Comparison of ENCODE assay signal across 11 cellular contexts in the genomic region with DNA sequence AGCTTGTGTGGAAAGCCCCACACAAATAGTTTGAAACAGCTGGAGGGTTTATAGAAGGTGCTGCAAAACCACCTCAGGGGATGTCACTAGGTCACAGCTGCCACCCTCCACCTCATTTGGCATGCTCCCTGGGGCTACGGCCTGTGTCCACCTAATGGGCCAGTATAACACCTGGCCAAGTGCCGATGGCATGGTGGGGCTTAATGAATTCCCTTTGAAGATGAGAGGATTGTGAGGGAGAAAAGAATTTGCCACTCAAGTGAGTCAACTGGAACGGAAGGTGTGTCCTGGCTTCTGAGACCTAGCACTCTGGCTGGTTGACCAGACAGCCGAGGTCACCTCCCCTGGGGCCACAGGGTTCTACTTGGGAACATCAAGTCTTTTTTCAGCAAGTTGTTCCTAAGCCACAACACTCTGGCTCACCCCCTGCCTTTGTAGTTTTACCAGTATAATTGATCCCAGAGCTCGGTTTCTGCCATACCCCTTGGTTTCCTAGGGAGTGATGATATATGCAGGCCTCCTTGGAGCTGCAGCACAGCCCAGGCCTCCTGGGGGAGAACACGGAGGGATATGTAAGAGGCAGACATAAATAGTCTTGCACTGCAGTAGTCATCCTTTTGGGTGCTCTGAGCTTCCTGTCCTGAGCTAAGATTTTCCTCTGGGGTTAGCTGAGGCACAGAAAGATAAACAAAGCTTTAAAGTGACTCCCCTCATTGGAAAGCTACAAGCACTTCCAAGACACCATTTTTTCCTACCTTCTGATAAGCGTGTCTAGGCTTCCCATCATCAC.
DNase-seq lines count a peak whose midpoint lies in the region; ATAC-seq lines count a peak whose summit lies in the region.
"Had no signal": no experiment of that assay in that cellular context is flagged by ENCODE, and none has a peak within 500 bp of the region (broad histone marks: within the 10 kb centered on the region; RNA-seq: fewer than 3 reads in every experiment).

No MANE protein-coding gene starts in this region.

- no peaks in the 10 kb centered on the region for H3K27me3 Mint-ChIP-seq in activated T-cell treated with anti-CD3 and anti-CD28 coated beads, Interleukin-2, amount 50 U/mL, for 4 hours (ENCODE audit: low read depth)

- peaks cover 8% of the 10 kb centered on the region for H3K9me3 Mint-ChIP-seq in activated T-cell treated with anti-CD3 and anti-CD28 coated beads, Interleukin-2, amount 50 U/mL, for 4 hours

- peaks cover 68% of the 10 kb centered on the region for H3K4me1 Mint-ChIP-seq in activated T-cell treated with anti-CD3 and anti-CD28 coated beads, Interleukin-2, amount 50 U/mL, for 4 hours (ENCODE audit: low read depth)

- no peak for DNase-seq in activated T-cell treated with anti-CD3 and anti-CD28 coated beads, Interleukin-2, amount 50 U/mL, for 4 hours
- no peak for DNase-seq in activated T-cell treated with anti-CD3 and anti-CD28 coated beads, Interleukin-2, amount 50 U/mL, for 1 hour
- peak; percentile 44 for DNase-seq in activated CD4-positive, CD25-positive, alpha-beta regulatory T cell treated with anti-CD3 and anti-CD28 coated beads, Interleukin-2, amount 50 U/mL, for 72 hours
- DNase-seq in left ventricle myocardium superior, result peak; percentile 49
- DNase-seq in stromal cell of bone marrow (ENCODE audit: low read depth), result peak; percentile 24
- no peak for DNase-seq in NCI-H510A treated with DMSO at 0.1 percent for 48 hours (lab: John Stamatoyannopoulos, UW)
- DNase-seq in cerebellum (ENCODE audit: low spot score), result no peak
- DNase-seq: left colon, sigmoid colon, stomach had no signal

- peak overlapping the region; percentile 67 for H3K4me3 Mint-ChIP-seq in activated T-cell treated with anti-CD3 and anti-CD28 coated beads, Interleukin-2, amount 50 U/mL, for 4 hours

- intact Hi-C loops in left ventricle myocardium superior (cut with micrococcal nuclease), result no loop called here

- peaks cover 3% of the 10 kb centered on the region for H3K36me3 Mint-ChIP-seq in activated T-cell treated with anti-CD3 and anti-CD28 coated beads, Interleukin-2, amount 50 U/mL, for 4 hours (ENCODE audit: insufficient read depth)

- peak; percentile 49 to 59 for ATAC-seq in activated T-cell treated with anti-CD3 and anti-CD28 coated beads, Interleukin-2, amount 50 U/mL, for 4 hours
- ATAC-seq in left ventricle myocardium superior, result peak; percentile 39
- no peak for ATAC-seq in GM19395 (IDR thresholded peaks at IDR 0.05; ENCODE audit: unreplicated experiment)
- ATAC-seq: left colon had no signal

Comparison
In these comparisons a context has a peak if more than half of its experiments do, and no peak if none do; other contexts are left out.
1. DNase-seq: peak in activated CD4-positive, CD25-positive, alpha-beta regulatory T cell treated with anti-CD3 and anti-CD28 coated beads, Interleukin-2, amount 50 U/mL, for 72 hours (single experiment), left ventricle myocardium superior (single experiment) and stromal cell of bone marrow (single experiment); none in activated T-cell treated with anti-CD3 and anti-CD28 coated beads, Interleukin-2, amount 50 U/mL, for 4 hours (single experiment), activated T-cell treated with anti-CD3 and anti-CD28 coated beads, Interleukin-2, amount 50 U/mL, for 1 hour (single experiment), NCI-H510A treated with DMSO at 0.1 percent for 48 hours (single experiment) and cerebellum (single experiment).